Comparison of ENCODE assay signal across 16 cellular contexts in the genomic region with DNA sequence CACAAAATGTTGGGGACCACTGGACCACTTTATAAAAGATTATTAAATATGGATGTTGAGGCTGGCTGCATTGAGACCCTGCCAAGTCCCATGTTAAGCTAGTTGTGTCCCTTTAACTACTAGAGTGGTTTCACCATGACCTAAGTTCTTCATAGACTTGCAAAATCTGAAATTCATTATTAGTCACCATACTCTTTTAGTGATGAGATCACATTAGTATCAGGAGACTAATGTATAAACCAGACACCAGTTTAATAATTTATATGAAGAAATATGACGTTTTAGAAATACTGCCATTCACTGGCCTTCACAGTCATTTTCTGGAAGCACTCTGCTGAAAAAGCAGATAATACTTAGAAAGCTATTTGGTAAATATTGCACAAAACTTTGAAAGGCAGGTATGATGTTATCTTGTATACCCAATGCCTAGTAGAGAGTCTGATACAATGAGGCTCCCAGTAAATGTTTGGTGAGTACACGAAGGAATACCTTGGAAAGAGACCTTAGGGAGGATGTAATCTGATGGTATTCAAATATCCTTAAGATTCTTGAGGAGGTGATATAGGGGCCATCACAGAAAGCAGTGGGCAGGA.
DNase-seq lines count a peak whose midpoint lies in the region; ATAC-seq, FAIRE-seq and TF ChIP-seq lines count a peak whose summit lies in the region.
"Had no signal": no experiment of that assay in that cellular context is flagged by ENCODE, and none has a peak within 500 bp of the region (broad histone marks: within the 10 kb centered on the region; RNA-seq: fewer than 3 reads in every experiment).

No MANE protein-coding gene starts in this region.

- TF ChIP-seq EP300 in GM12878 (IDR thresholded peaks at IDR 0.05; ENCODE audit: borderline replicate concordance in 1 of 2, control insufficient read depth in 1 of 2, low read depth in 2 of 2, low read length in 2 of 2) = no peak

- H3K36me3 ChIP-seq in GM12878 (ENCODE audit: control insufficient read depth in 2 of 2, insufficient read depth in 2 of 2, low read length in 1 of 2) = no peaks in the 10 kb centered on the region
- H3K36me3 ChIP-seq: BLaER1, MG63 had no signal

- H3K9me3 Mint-ChIP-seq in effector memory CD8-positive, alpha-beta T cell = peaks cover 3 to 8% of the 10 kb centered on the region in 2 donors
- H3K9me3 Mint-ChIP-seq: H9 had no signal

- H3K36me3 Mint-ChIP-seq in effector memory CD8-positive, alpha-beta T cell (ENCODE audit: insufficient read depth) = no peaks in the 10 kb centered on the region
- H3K36me3 Mint-ChIP-seq: T-cell had no signal

- no peaks in the 10 kb centered on the region for H4K20me1 ChIP-seq in GM12878 (ENCODE audit: control insufficient read depth, insufficient read depth)
- H4K20me1 ChIP-seq: BLaER1 had no signal

- TF ChIP-seq POLR2A in GM12878 (IDR thresholded peaks at IDR 0.05; ENCODE audit: low read depth, low read length) = no peak

- WGBS in GM12878 (ENCODE audit: insufficient coverage, insufficient replicate concordance, low lambda C conversion rate, missing lambda C conversion rate) = 3% methylated on average over 2 of the region's 2 CpGs

- POLR2A ChIA-PET in GM12878 (lab: Charles Lee) = no interaction called here

- peak; percentile 79 for ATAC-seq in GM18870 (IDR thresholded peaks at IDR 0.05; ENCODE audit: unreplicated experiment)
- ATAC-seq in HG03097 (IDR thresholded peaks at IDR 0.05; ENCODE audit: low FRiP score, unreplicated experiment) = peak; percentile 85
- peak; percentile 87 for ATAC-seq in GM12878
- no peak for ATAC-seq in HG02840 (IDR thresholded peaks at IDR 0.05; ENCODE audit: low FRiP score, unreplicated experiment)
- ATAC-seq in HG02970 (IDR thresholded peaks at IDR 0.05; ENCODE audit: low FRiP score, unreplicated experiment) = no peak
- no peak for ATAC-seq in effector memory CD8-positive, alpha-beta T cell (replicated peaks)
- ATAC-seq: HepG2, PC-3, T-cell had no signal

- TF ChIP-seq CTCF in GM12878 (IDR thresholded peaks at IDR 0.05 in 2 of 3, conservative IDR thresholded peaks at IDR 0.05 in 1 of 3; ENCODE audit: control insufficient read depth in 2 of 3, extremely low read depth in 1 of 3, insufficient read depth in 1 of 3, low read depth in 3 of 3, low read length in 3 of 3) = no peak

- no peak overlapping the region for H3K4me2 ChIP-seq in GM12878 (ENCODE audit: control insufficient read depth, insufficient read depth)
- H3K4me2 ChIP-seq: BLaER1 had no signal

- no peak for TF ChIP-seq RAD21 in GM12878 (IDR thresholded peaks at IDR 0.05; ENCODE audit: insufficient read depth, low read depth, low read length)

- no TSS peak for BruUV-seq in GM12878 (replicated peaks; lab: Mats Ljungman, UMichigan)

- H3K27ac ChIP-seq in GM12878 (ENCODE audit: control insufficient read depth, insufficient read depth) = no peak overlapping the region
- H3K27ac ChIP-seq: BLaER1 had no signal

- H3K27me3 ChIP-seq in GM12878 (replicated peaks in 1 of 2; ENCODE audit: control insufficient read depth in 2 of 2, insufficient read depth in 2 of 2, low read length in 1 of 2) = no peaks in the 10 kb centered on the region
- H3K27me3 ChIP-seq: BLaER1, MG63 had no signal

- H3K4me1 Mint-ChIP-seq in effector memory CD8-positive, alpha-beta T cell (ENCODE audit: low read depth in 2 of 2) = no peaks in the 10 kb centered on the region
- H3K4me1 Mint-ChIP-seq: T-cell had no signal

- H3K4me3 ChIP-seq in GM12878 = no peak overlapping the region
- H3K4me3 ChIP-seq: BLaER1, MG63 had no signal

- no peak overlapping the region for H3K9ac ChIP-seq in GM12878 (ENCODE audit: control insufficient read depth, insufficient read depth, low read length)
- H3K9ac ChIP-seq: BLaER1 had no signal

- H3K4me1 ChIP-seq in GM12878 (ENCODE audit: control insufficient read depth, insufficient read depth, low read length) = no peaks in the 10 kb centered on the region
- H3K4me1 ChIP-seq: BLaER1 had no signal

- CTCF ChIA-PET in GM12878 (lab: Yijun Ruan, JAX) = interaction anchor here (0.6 to 1.0 kb wide), 3 partner anchors 10 to 91 kb away, joined by 3 to 4 read pairs (median 3); no protein-coding TSS in a partner anchor

- FAIRE-seq in GM12878 (lab: Jason Lieb, UNC) = no peak
- FAIRE-seq: HepG2 had no signal

- H2AFZ ChIP-seq in GM12878 (ENCODE audit: control insufficient read depth, low read depth, low read length) = no peak overlapping the region

- H3K9me3 ChIP-seq in GM12878 (replicated peaks; ENCODE audit: control insufficient read depth, insufficient read depth, low read length) = no peaks in the 10 kb centered on the region
- H3K9me3 ChIP-seq: BLaER1, MG63 had no signal

- H3K27me3 Mint-ChIP-seq in effector memory CD8-positive, alpha-beta T cell = no peaks in the 10 kb centered on the region
- H3K27me3 Mint-ChIP-seq: T-cell had no signal

- SMC1A ChIA-PET in GM12878 (lab: Charles Lee; ENCODE audit: uncharacterized antibody, unreplicated experiment) = interaction anchor here (1.1 to 2.4 kb wide), 5 partner anchors 10 to 47 kb away, joined by 3 to 6 read pairs (median 3); no protein-coding TSS in a partner anchor

- RAD21 ChIA-PET in GM12878 (lab: Charles Lee; ENCODE audit: unreplicated experiment) = interaction anchor here (0.7 to 1.5 kb wide), 4 partner anchors 10 to 259 kb away, joined by 3 to 6 read pairs (median 4); no protein-coding TSS in a partner anchor

- no peak overlapping the region for H3K4me3 Mint-ChIP-seq in effector memory CD8-positive, alpha-beta T cell
- H3K4me3 Mint-ChIP-seq: H9, T-cell had no signal

- H3K27ac Mint-ChIP-seq in effector memory CD8-positive, alpha-beta T cell = no peak overlapping the region
- H3K27ac Mint-ChIP-seq: T-cell had no signal

- intact Hi-C loops in GM12878 (cut with micrococcal nuclease; ENCODE audit: unreplicated experiment) (no loop called here), posterior vena cava (cut with DNase I) (no loop called here)

- H3K79me2 ChIP-seq in GM12878 (ENCODE audit: control insufficient read depth, insufficient read depth, low read length) = no peaks in the 10 kb centered on the region

- DNase-seq in GM12878 (ENCODE audit: low read depth, low spot score) (no peak), posterior vena cava (ENCODE audit: low spot score) (no peak)
- no peak for DNase-seq in effector memory CD8-positive, alpha-beta T cell
- DNase-seq: DMS153, H9, MG63, NCI-H1092 treated with DMSO at 0.1 percent for 48 hours, NCI-H1694 treated with DMSO at 0.1 percent for 48 hours, PC-3, T-cell had no signal

- in situ Hi-C loops in GM12878 (cut with MboI) = no loop called here

TF ChIP-seq in GM12878, 131 proteins besides CTCF, POLR2A, EP300 and RAD21:
- TF ChIP-seq ATF7 (IDR thresholded peaks at IDR 0.05; ENCODE audit: low read depth) (peak; percentile 70; the same call in 1 of the 2 replicates), TBL1XR1 (IDR thresholded peaks at IDR 0.05; ENCODE audit: low read depth, low read length) (no peak), SMARCA5 (IDR thresholded peaks at IDR 0.05) (0 out of 2 replicates have a peak, but pooled peaks have one; percentile 20)

Comparison
In these comparisons a context has a peak if more than half of its experiments do, and no peak if none do; other contexts are left out.
1. ATAC-seq: peak in GM18870 (single experiment), HG03097 (single experiment) and GM12878 (single experiment); none in HG02840 (single experiment), HG02970 (single experiment) and effector memory CD8-positive, alpha-beta T cell (single experiment).